In the genomic region with DNA sequence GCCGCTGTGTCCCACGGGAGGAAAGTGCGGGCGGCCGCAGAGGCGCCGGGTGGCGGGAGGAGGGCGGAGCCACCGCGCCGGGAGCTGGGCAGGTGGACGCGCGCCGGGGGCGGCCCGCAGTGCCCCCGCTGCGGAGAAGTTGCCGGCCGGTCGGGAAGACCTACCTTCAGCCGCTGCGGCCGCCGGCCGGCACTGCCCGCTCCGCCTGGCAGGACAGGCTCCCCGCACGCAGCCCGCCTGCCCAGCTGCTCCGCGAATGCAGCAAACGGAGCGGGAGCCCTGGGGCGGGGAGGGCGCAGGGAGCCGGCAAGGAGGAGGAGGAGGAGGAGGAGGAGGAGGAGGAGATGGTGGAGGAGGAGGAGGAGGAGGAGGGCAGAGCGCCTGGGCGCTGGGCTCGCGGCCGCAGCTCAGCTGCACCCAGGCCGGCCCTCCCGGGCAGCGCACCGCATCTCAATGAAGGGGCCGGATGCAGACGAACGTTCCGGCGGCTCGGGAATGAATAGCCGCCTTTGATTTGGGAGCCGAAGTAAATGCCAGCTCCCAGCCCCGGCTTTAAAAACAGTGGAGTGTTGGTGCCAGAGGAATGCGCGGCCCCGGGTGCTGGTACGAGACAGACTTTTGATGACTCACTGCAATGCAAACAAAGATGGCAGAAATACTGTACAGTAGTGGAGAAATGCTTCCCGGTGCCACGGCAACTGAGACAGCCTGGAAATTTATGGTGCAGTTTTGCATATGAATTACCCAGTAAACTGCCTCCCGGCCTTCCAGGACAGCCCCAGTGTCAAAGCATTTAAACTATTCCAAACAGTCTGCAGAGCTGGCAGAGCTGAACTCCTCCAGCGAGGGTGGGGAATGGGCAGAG, we compare ENCODE assay signal across 8 cellular contexts. TPM values are rescaled to one million over a fixed set of nuclear protein-coding genes. Genes with fewer than 3 reads are reported as not detected.
DNase-seq lines count a peak whose midpoint lies in the region; ATAC-seq and TF ChIP-seq lines count a peak whose summit lies in the region.

No MANE protein-coding gene starts in this region.

- H3K9me3 Mint-ChIP-seq in osteocyte (ENCODE audit: unreplicated experiment): no peaks in the 10 kb centered on the region

- under 1% methylated on average over 66 of the region's 66 CpGs for WGBS in right cardiac atrium

- peak overlapping the region; percentile 67 for H3K4me3 Mint-ChIP-seq in osteocyte (ENCODE audit: unreplicated experiment)

- peaks cover 2% of the 10 kb centered on the region; the same call in 1 of the 2 replicates for H3K36me3 ChIP-seq in ACC112 (ENCODE audit: insufficient read depth, low read length)

- H3K4me1 ChIP-seq in ACC112 (ENCODE audit: control insufficient read depth, insufficient read depth, low read length, unreplicated experiment): peaks cover 21% of the 10 kb centered on the region
- peaks cover 16% of the 10 kb centered on the region for H3K4me1 ChIP-seq in right cardiac atrium (ENCODE audit: control insufficient read depth, insufficient read depth, low read length)

- ATAC-seq in right cardiac atrium: peak; percentile 43 to 56
- no peak for ATAC-seq in HG02571 (IDR thresholded peaks at IDR 0.05; ENCODE audit: unreplicated experiment)
- ATAC-seq in GM18520 (IDR thresholded peaks at IDR 0.05; ENCODE audit: unreplicated experiment): no peak

- H3K27me3 ChIP-seq in ACC112 (ENCODE audit: insufficient read depth, low read length) (no peaks in the 10 kb centered on the region), right cardiac atrium (ENCODE audit: control insufficient read depth, insufficient read depth) (no peaks in the 10 kb centered on the region)

- no peak overlapping the region for H2AFZ ChIP-seq in ACC112 (ENCODE audit: low read length, unreplicated experiment)

- in situ Hi-C loops in GM13977 (cut with MboI; ENCODE audit: low pct_unique_long_range_greater_than_20kb, low sequenced_read_pairs, unreplicated experiment): no loop called here

- no peak for TF ChIP-seq CTCF in GM13977 (IDR thresholded peaks at IDR 0.05; ENCODE audit: extremely low read depth, insufficient read depth, missing control alignments)
- TF ChIP-seq CTCF in osteocyte (IDR thresholded peaks at IDR 0.05): no peak

- peaks cover 30% of the 10 kb centered on the region for H3K79me2 ChIP-seq in ACC112 (ENCODE audit: control insufficient read depth, insufficient read depth, low read length, unreplicated experiment)

- H3K4me3 ChIP-seq in ACC112 (ENCODE audit: low read depth, low read length) (peak overlapping the region; percentile 78), right cardiac atrium (ENCODE audit: low read length) (peak overlapping the region; percentile 54)

- H3K27me3 Mint-ChIP-seq in osteocyte (ENCODE audit: unreplicated experiment): no peaks in the 10 kb centered on the region

- H3K4me1 Mint-ChIP-seq in osteocyte (ENCODE audit: unreplicated experiment): peaks cover 66% of the 10 kb centered on the region

- intact Hi-C loops in right cardiac atrium (cut with DNase I): no loop called here

- DNase-seq in GM13977 (ENCODE audit: low spot score) (peak; percentile 43), NCI-H446 (lab: John Stamatoyannopoulos, UW) (peak; percentile 61 to 82), astrocyte of the hippocampus (ENCODE audit: low read depth, low spot score) (peak; percentile 98), right cardiac atrium (peak; percentile 60 to 87 (median 81)), osteocyte (ENCODE audit: extremely low spot score, unreplicated experiment) (peak; percentile 93)

- H3K36me3 Mint-ChIP-seq in osteocyte (ENCODE audit: unreplicated experiment): peaks cover under 1% of the 10 kb centered on the region

- H3K9me3 ChIP-seq in right cardiac atrium (ENCODE audit: control insufficient read depth, low read length): no peaks in the 10 kb centered on the region

- H3K27ac ChIP-seq in ACC112 (ENCODE audit: low read depth, low read length) (peak overlapping the region; percentile 71), right cardiac atrium (ENCODE audit: low read length) (peak overlapping the region; percentile 21)

- peak overlapping the region; percentile 86 for H3K27ac Mint-ChIP-seq in osteocyte (ENCODE audit: unreplicated experiment)

RNA-seq across cellular contexts. Expression of a gene that starts 43.3 kb away (rescaled TPM):
- total RNA-seq in right cardiac atrium: 10 to 100 TPM; 31.4 to 45.3 (median 37.8) TPM
- 19.4 TPM for polyA plus RNA-seq in right cardiac atrium
- 40.1 and 41.4 TPM in 2 replicates for total RNA-seq in osteocyte

Comparison
In these comparisons a context has a peak if more than half of its experiments do, and no peak if none do; other contexts are left out.
1. DNase-seq: peak in every context shown above with its lines; median percentile 98 in astrocyte of the hippocampus; 93 in osteocyte; 81 in right cardiac atrium; 72 in NCI-H446; 43 in GM13977.
2. ATAC-seq: peak in right cardiac atrium (2 of 2); none in HG02571 (single experiment) and GM18520 (single experiment).